In genomic region chrX:130338869-130339268, GRCh38 we compare ENCODE assay signal across 10 cellular contexts. TPM values are rescaled to one million over a fixed set of nuclear protein-coding genes. Genes with fewer than 3 reads are reported as not detected.
DNase-seq lines count a peak whose midpoint lies in the region; ATAC-seq, FAIRE-seq and TF ChIP-seq lines count a peak whose summit lies in the region.
"Not testable (repeated sequence)": the region's sequence is repeated elsewhere in the genome, so short reads cannot be mapped to it uniquely, and the experiment has no call there.
"Had no signal": no experiment of that assay in that cellular context is flagged by ENCODE, and none has a peak within 500 bp of the region (broad histone marks: within the 10 kb centered on the region; RNA-seq: fewer than 3 reads in every experiment).

No MANE protein-coding gene starts in this region.

- H3K79me2 ChIP-seq in HepG2 (ENCODE audit: insufficient read depth, low read length); parathyroid adenoma: not testable (repeated sequence)

- intact Hi-C loops in CD8-positive, alpha-beta T cell (cut with DNase I, micrococcal nuclease): loop anchor here (1.0 to 10.0 kb wide), 5 partner anchors 62 to 1878 kb away; partner anchors contain the start of genes ENOX2 (in 2 of the 2), ZNF280C (in 2 of the 2), RAP2C (in 1 of the 2) and RBMX2 (in 1 of the 2)
- intact Hi-C loops in HepG2 (cut with micrococcal nuclease; ENCODE audit: unreplicated experiment); tibial artery (cut with DNase I; ENCODE audit: low total_unique reads): not testable (repeated sequence)

- DNase-seq in CD8-positive, alpha-beta T cell; T-cell; endodermal cell; HepG2 (ENCODE audit: low spot score); tibial artery: not testable (repeated sequence)

- WGBS in endodermal cell (ENCODE audit: insufficient coverage in 1 of 2, insufficient read length in 1 of 2), 2 experiments: 90% methylated on average over 8 of the region's 8 CpGs; no CpG with 5 or more reads in 1 of the 2 experiments
- WGBS in HepG2 (ENCODE audit: low lambda C conversion rate): 51% methylated on average over 8 of the region's 8 CpGs

- H3K9ac ChIP-seq in endodermal cell (ENCODE audit: extremely low read depth, low read length, poor library complexity, severe bottlenecking); HepG2 (ENCODE audit: insufficient read depth, low read depth, low read length); parathyroid adenoma: not testable (repeated sequence)

- H4K20me1 ChIP-seq in HepG2 (ENCODE audit: insufficient read depth, low read length): not testable (repeated sequence)

- not testable (repeated sequence) for H3K9me3 ChIP-seq in CD8-positive, alpha-beta T cell (ENCODE audit: low read length); endodermal cell (ENCODE audit: control insufficient read depth, low read length); HepG2 (ENCODE audit: low read length); parathyroid adenoma (ENCODE audit: control insufficient read depth, low read length); tibial artery

- not testable (repeated sequence) for FAIRE-seq in HepG2 (lab: Jason Lieb, UNC)

- TF ChIP-seq EP300 in HepG2 (IDR thresholded peaks at IDR 0.05; ENCODE audit: low read depth in 2 of 2, low read length in 2 of 2); HepG2 (CRISPR knock-in tag; IDR thresholded peaks at IDR 0.05; ENCODE audit: borderline replicate concordance): not testable (repeated sequence)

- not testable (repeated sequence) for H3K9me3 Mint-ChIP-seq in CD8-positive, alpha-beta T cell; IgD-negative memory B cell; T-cell; activated naive CD4-positive, alpha-beta T cell treated with anti-CD3 and anti-CD28 coated beads, Interleukin-2, amount 50 U/mL, for 24 hours
- peaks cover 18% of the 10 kb centered on the region for H3K9me3 Mint-ChIP-seq in endodermal cell

- not testable (repeated sequence) for BruUV-seq in HepG2 (replicated peaks; lab: Mats Ljungman, UMichigan)

- not testable (repeated sequence) for TF ChIP-seq RAD21 in HepG2 (CRISPR knock-in tag; IDR thresholded peaks at IDR 0.05)

- peak overlapping the region; percentile 76; the same call in 1 of the 2 replicates for H3K4me2 ChIP-seq in HepG2 (ENCODE audit: low read depth, low read length)
- not testable (repeated sequence) for H3K4me2 ChIP-seq in parathyroid adenoma (ENCODE audit: low read length)

- not testable (repeated sequence) for H3K27me3 Mint-ChIP-seq in CD8-positive, alpha-beta T cell (ENCODE audit: low read depth); IgD-negative memory B cell; activated naive CD4-positive, alpha-beta T cell treated with anti-CD3 and anti-CD28 coated beads, Interleukin-2, amount 50 U/mL, for 24 hours; endodermal cell (ENCODE audit: insufficient read depth)
- H3K27me3 Mint-ChIP-seq in T-cell: peaks cover 0 to 21% of the 10 kb centered on the region in 2 donors

- not testable (repeated sequence) for H2AFZ ChIP-seq in HepG2 (ENCODE audit: low read length)
- peak overlapping the region; percentile 91 for H2AFZ ChIP-seq in parathyroid adenoma

- not testable (repeated sequence) for ATAC-seq in CD8-positive, alpha-beta T cell; T-cell (replicated peaks in 1 of 4); HepG2

- not testable (repeated sequence) for H3K4me1 ChIP-seq in CD8-positive, alpha-beta T cell (ENCODE audit: insufficient read depth, low read length); endodermal cell (ENCODE audit: control insufficient read depth, insufficient read depth, low read length); HepG2 (ENCODE audit: insufficient read depth, low read length); parathyroid adenoma; tibial artery

- TF ChIP-seq POLR2A in HepG2 (IDR thresholded peaks at IDR 0.05; ENCODE audit: insufficient read depth in 1 of 2, low read depth in 2 of 2, low read length in 2 of 2): not testable (repeated sequence)

- POLR2A ChIA-PET in CD8-positive, alpha-beta T cell (lab: Charles Lee): interaction anchor here (0.7 kb wide), 1 partner anchor 76 kb away, joined by 3 read pairs; no protein-coding TSS in a partner anchor
- POLR2A ChIA-PET in T-cell (lab: Charles Lee); HepG2 (lab: Yijun Ruan, JAX): not testable (repeated sequence)

- not testable (repeated sequence) for H3K36me3 Mint-ChIP-seq in CD8-positive, alpha-beta T cell; IgD-negative memory B cell; T-cell; activated naive CD4-positive, alpha-beta T cell treated with anti-CD3 and anti-CD28 coated beads, Interleukin-2, amount 50 U/mL, for 24 hours; endodermal cell (ENCODE audit: low read depth)

- peak overlapping the region; percentile 95 for H3K4me3 Mint-ChIP-seq in CD8-positive, alpha-beta T cell
- H3K4me3 Mint-ChIP-seq in IgD-negative memory B cell: peak overlapping the region; percentile 91 to 98 (median 94)
- H3K4me3 Mint-ChIP-seq in T-cell: peak overlapping the region; percentile 85 to 92 (median 89)
- peak overlapping the region; percentile 88 for H3K4me3 Mint-ChIP-seq in activated naive CD4-positive, alpha-beta T cell treated with anti-CD3 and anti-CD28 coated beads, Interleukin-2, amount 50 U/mL, for 24 hours
- H3K4me3 Mint-ChIP-seq in endodermal cell: peak overlapping the region; percentile 86

- TF ChIP-seq CTCF in CD8-positive, alpha-beta T cell (IDR thresholded peaks at IDR 0.05); endodermal cell (conservative IDR thresholded peaks at IDR 0.05); HepG2 (CRISPR knock-in tag; IDR thresholded peaks at IDR 0.05); parathyroid adenoma (IDR thresholded peaks at IDR 0.05); tibial artery (IDR thresholded peaks at IDR 0.05): not testable (repeated sequence)

- not testable (repeated sequence) for H3K27ac Mint-ChIP-seq in CD8-positive, alpha-beta T cell; IgD-negative memory B cell; T-cell; activated naive CD4-positive, alpha-beta T cell treated with anti-CD3 and anti-CD28 coated beads, Interleukin-2, amount 50 U/mL, for 24 hours; endodermal cell

- not testable (repeated sequence) for H3K27ac ChIP-seq in CD8-positive, alpha-beta T cell (ENCODE audit: low read depth, low read length); endodermal cell (ENCODE audit: low read depth, low read length); HepG2 (ENCODE audit: extremely low read length, insufficient read depth, low read length); parathyroid adenoma; tibial artery

- CTCF ChIA-PET in CD8-positive, alpha-beta T cell (lab: Charles Lee); T-cell (lab: Charles Lee); HepG2 (lab: Yijun Ruan, JAX; ENCODE audit: low intra/inter-chr PET ratio, low total read pairs): not testable (repeated sequence)

- H3K4me1 Mint-ChIP-seq in CD8-positive, alpha-beta T cell (ENCODE audit: low read depth): peaks cover 20% of the 10 kb centered on the region
- H3K4me1 Mint-ChIP-seq in IgD-negative memory B cell (peaks cover 0 to 10% (median 6%) of the 10 kb centered on the region in 3 donors), T-cell (peaks cover 12 to 21% (median 19%) of the 10 kb centered on the region in 3 donors)
- H3K4me1 Mint-ChIP-seq in activated naive CD4-positive, alpha-beta T cell treated with anti-CD3 and anti-CD28 coated beads, Interleukin-2, amount 50 U/mL, for 24 hours: peaks cover 24% of the 10 kb centered on the region
- H3K4me1 Mint-ChIP-seq in endodermal cell: not testable (repeated sequence)

- in situ Hi-C loops in HepG2 (cut with HindIII; ENCODE audit: extremely low pct_ligation_motif_present, low pct_unique_long_range_greater_than_20kb): not testable (repeated sequence)

- H3K4me3 ChIP-seq in CD8-positive, alpha-beta T cell (ENCODE audit: low read depth, low read length): peak overlapping the region; percentile 83
- H3K4me3 ChIP-seq in endodermal cell (ENCODE audit: low read length) (peak overlapping the region; percentile 89), parathyroid adenoma (ENCODE audit: low read depth, low read length) (peak overlapping the region; percentile 56), tibial artery (peak overlapping the region; percentile 72 to 78)
- not testable (repeated sequence) for H3K4me3 ChIP-seq in HepG2 (replicated peaks in 1 of 3; ENCODE audit: insufficient read depth in 1 of 3, low read depth in 2 of 3, low read length in 3 of 3)

- not testable (repeated sequence) for H3K27me3 ChIP-seq in CD8-positive, alpha-beta T cell (ENCODE audit: insufficient read depth, low read length); endodermal cell (ENCODE audit: control insufficient read depth, insufficient read depth, low read length, poor library complexity, severe bottlenecking); HepG2 (ENCODE audit: control insufficient read depth in 1 of 2, insufficient read depth in 2 of 2, low read length in 2 of 2); parathyroid adenoma (ENCODE audit: control insufficient read depth, insufficient read depth, low read length); tibial artery

- not testable (repeated sequence) for H3K36me3 ChIP-seq in CD8-positive, alpha-beta T cell (ENCODE audit: insufficient read depth, low read length); endodermal cell (ENCODE audit: control insufficient read depth, insufficient read depth, low read length); HepG2 (replicated peaks in 1 of 2; ENCODE audit: control insufficient read depth in 1 of 2, insufficient read depth in 2 of 2, low read length in 2 of 2); parathyroid adenoma (ENCODE audit: control insufficient read depth, insufficient read depth, low read length); tibial artery

RNA-seq across cellular contexts. Expression of gene SLC25A14, which starts 0.8 kb away (rescaled TPM):
- total RNA-seq in CD8-positive, alpha-beta T cell: 10 to 100 TPM; 11.9 to 13.4 TPM
- polyA plus RNA-seq in IgD-negative memory B cell (6.7 TPM), HepG2 (2011; rRNA removed) (12.8 and 15.6 TPM in 2 replicates)
- total RNA-seq in T-cell (10 to 100 TPM; 12.4 to 16.1 (median 12.9) TPM), endodermal cell (10 to 100 TPM; 14.1 to 16.4 TPM), HepG2 (2016; rRNA removed; fragmentation: Illumina TruSeq; extraction: Trizol) (7.4 and 14.0 TPM in 2 replicates)
- 21.4 TPM for polyA plus RNA-seq in endodermal cell (2013, experiment 1 of 2)
- 19.8 TPM for polyA plus RNA-seq in endodermal cell (2013, experiment 2 of 2)
- 5.8 and 6.3 TPM in 2 replicates for total RNA-seq in HepG2 (2016; cell fraction: cytosol; rRNA removed; fragmentation: Illumina TruSeq; extraction: Trizol; ENCODE audit: low read depth)
- 9.0 and 14.3 TPM in 2 replicates for total RNA-seq in HepG2 (2016; cell fraction: insoluble cytoplasmic fraction; rRNA removed; fragmentation: Illumina TruSeq; extraction: Trizol)
- 7.6 and 7.8 TPM in 2 replicates for total RNA-seq in HepG2 (2016; cell fraction: membrane; rRNA removed; fragmentation: Illumina TruSeq; extraction: Trizol)
- total RNA-seq in HepG2 (2016; cell fraction: nucleus; rRNA removed; fragmentation: Illumina TruSeq; extraction: Trizol): 18.4 and 23.6 TPM in 2 replicates
- 3.6 and 6.8 TPM in 2 replicates for polyA plus RNA-seq in HepG2 (2011; cell fraction: cytosol; rRNA removed)
- 28.0 and 36.8 TPM in 2 replicates for polyA plus RNA-seq in HepG2 (2011; cell fraction: nucleus; rRNA removed)
- 11.2 and 13.6 TPM in 2 replicates for polyA plus RNA-seq in HepG2 (2012)
- 4.2 and 5.2 TPM in 2 replicates for polyA plus RNA-seq in HepG2 (2016; cell fraction: cytosol; fragmentation: Illumina TruSeq; extraction: Trizol; ENCODE audit: low read depth)
- 7.6 and 8.0 TPM in 2 replicates for polyA plus RNA-seq in HepG2 (2016; cell fraction: insoluble cytoplasmic fraction; fragmentation: Illumina TruSeq; extraction: Trizol; ENCODE audit: low read depth)
- polyA plus RNA-seq in HepG2 (2016; cell fraction: membrane; fragmentation: Illumina TruSeq; extraction: Trizol; ENCODE audit: low read depth): 5.2 and 6.7 TPM in 2 replicates
- 32.4 and 37.7 TPM in 2 replicates for polyA plus RNA-seq in HepG2 (2016; cell fraction: nucleus; fragmentation: Illumina TruSeq; extraction: Trizol; ENCODE audit: insufficient read depth, low read depth)
- 6.7 and 13.0 TPM in 2 replicates for polyA minus RNA-seq in HepG2 (2011; rRNA and poly(A)+ RNA removed; ENCODE audit: low replicate concordance)
- polyA minus RNA-seq in HepG2 (2011; cell fraction: cytosol; rRNA and poly(A)+ RNA removed): 3.8 and 6.4 TPM in 2 replicates
- polyA minus RNA-seq in HepG2 (2011; cell fraction: nucleus; rRNA and poly(A)+ RNA removed): 27.6 and 28.6 TPM in 2 replicates

RNA-seq across cellular contexts. Expression of gene GPR119, which starts 46.6 kb away (rescaled TPM):
- not detected for total RNA-seq in CD8-positive, alpha-beta T cell
- polyA plus RNA-seq in IgD-negative memory B cell: not detected
- not detected for total RNA-seq in T-cell
- not detected for total RNA-seq in endodermal cell
- polyA plus RNA-seq in endodermal cell (2013, experiment 1 of 2): not detected
- not detected for polyA plus RNA-seq in endodermal cell (2013, experiment 2 of 2)
- 2.2 and 2.6 TPM in 2 replicates for total RNA-seq in HepG2 (2016; rRNA removed; fragmentation: Illumina TruSeq; extraction: Trizol)
- total RNA-seq in HepG2 (2016; cell fraction: cytosol; rRNA removed; fragmentation: Illumina TruSeq; extraction: Trizol; ENCODE audit: low read depth): 0.53 and 0.81 TPM in 2 replicates
- 3.2 TPM in 2 replicates for total RNA-seq in HepG2 (2016; cell fraction: insoluble cytoplasmic fraction; rRNA removed; fragmentation: Illumina TruSeq; extraction: Trizol)
- 2.9 TPM in 2 replicates for total RNA-seq in HepG2 (2016; cell fraction: membrane; rRNA removed; fragmentation: Illumina TruSeq; extraction: Trizol)
- total RNA-seq in HepG2 (2016; cell fraction: nucleus; rRNA removed; fragmentation: Illumina TruSeq; extraction: Trizol): 1.9 and 2.0 TPM in 2 replicates
- 3.5 and 5.5 TPM in 2 replicates for polyA plus RNA-seq in HepG2 (2011; rRNA removed)
- 2.9 and 4.6 TPM in 2 replicates for polyA plus RNA-seq in HepG2 (2011; cell fraction: cytosol; rRNA removed)
- 2.1 and 2.5 TPM in 2 replicates for polyA plus RNA-seq in HepG2 (2011; cell fraction: nucleus; rRNA removed)
- 1.3 and 1.5 TPM in 2 replicates for polyA plus RNA-seq in HepG2 (2012)
- 0.10 and 0.35 TPM in 2 replicates for polyA plus RNA-seq in HepG2 (2016; cell fraction: cytosol; fragmentation: Illumina TruSeq; extraction: Trizol; ENCODE audit: low read depth)
- polyA plus RNA-seq in HepG2 (2016; cell fraction: insoluble cytoplasmic fraction; fragmentation: Illumina TruSeq; extraction: Trizol; ENCODE audit: low read depth): 1.0 and 1.8 TPM in 2 replicates
- polyA plus RNA-seq in HepG2 (2016; cell fraction: membrane; fragmentation: Illumina TruSeq; extraction: Trizol; ENCODE audit: low read depth): 0.79 and 1.1 TPM in 2 replicates
- polyA plus RNA-seq in HepG2 (2016; cell fraction: nucleus; fragmentation: Illumina TruSeq; extraction: Trizol; ENCODE audit: insufficient read depth, low read depth): 0.67 and 2.6 TPM in 2 replicates
- 39.7 TPM in 1 of 2 replicates, not detected in the other for polyA minus RNA-seq in HepG2 (2011; rRNA and poly(A)+ RNA removed; ENCODE audit: low replicate concordance)
- polyA minus RNA-seq in HepG2 (2011; cell fraction: cytosol; rRNA and poly(A)+ RNA removed): 2.1 and 5.5 TPM in 2 replicates
- 3.0 and 3.6 TPM in 2 replicates for polyA minus RNA-seq in HepG2 (2011; cell fraction: nucleus; rRNA and poly(A)+ RNA removed)
- total RNA-seq: Right ventricle myocardium superior had no signal
- polyA plus RNA-seq: thymus had no signal
